ENCODE assay signal across 8 cellular contexts in genomic region chr5:132495063-132495671, GRCh38. TPM values are rescaled to one million over a fixed set of nuclear protein-coding genes. Genes with fewer than 3 reads are reported as not detected.
A peak's percentile ranks its signal among the peaks of the same experiment; 100 is the strongest.
DNase-seq lines count a peak whose midpoint lies in the region; ATAC-seq, FAIRE-seq and TF ChIP-seq lines count a peak whose summit lies in the region.

No MANE protein-coding gene starts in this region.

- CTCF ChIA-PET in K562 (lab: Yijun Ruan, JAX; ENCODE audit: low intra/inter-chr PET ratio) = interaction anchor here (0.7 kb wide), 3 partner anchors 76 to 107 kb away, joined by 3 read pairs; no protein-coding TSS in a partner anchor

- TF ChIP-seq POLR2A in K562 (conservative IDR thresholded peaks at IDR 0.05) (no peak), tibial nerve (IDR thresholded peaks at IDR 0.05) (no peak)

- peak overlapping the region; percentile 65 for H2AK5ac ChIP-seq in mesenchymal stem cell (ENCODE audit: low read length, severe bottlenecking)

- peak overlapping the region; percentile 94 for H4K8ac ChIP-seq in mesenchymal stem cell (ENCODE audit: low read length)

- H3K9me1 ChIP-seq in K562 (ENCODE audit: control insufficient read depth, insufficient read depth, low read length) = no peaks in the 10 kb centered on the region

- peak; percentile 74 for FAIRE-seq in K562 (lab: Jason Lieb, UNC)

- no peaks in the 10 kb centered on the region for H4K20me1 ChIP-seq in K562 (replicated peaks; ENCODE audit: control insufficient read depth, insufficient read depth, low read length)

- peak overlapping the region; percentile 69 for H2BK120ac ChIP-seq in mesenchymal stem cell (ENCODE audit: low read depth, low read length)

- no peak; the same call in 2 of the 3 replicates for ATAC-seq in K562
- ATAC-seq in HG03432 (IDR thresholded peaks at IDR 0.05; ENCODE audit: unreplicated experiment) = no peak

- TF ChIP-seq CTCF in K562 (IDR thresholded peaks at IDR 0.05 in 2 of 3, conservative IDR thresholded peaks at IDR 0.05 in 1 of 3; ENCODE audit: insufficient read depth in 2 of 3, low read depth in 1 of 3, low read length in 3 of 3) (no peak), tibial nerve (IDR thresholded peaks at IDR 0.05) (no peak)

- H3K14ac ChIP-seq in mesenchymal stem cell (ENCODE audit: low read length in 2 of 2) = no peak overlapping the region

- TF ChIP-seq EP300 in K562 (IDR thresholded peaks at IDR 0.05; ENCODE audit: low read length) = no peak
- no peak for TF ChIP-seq EP300 in tibial nerve (IDR thresholded peaks at IDR 0.05)

- H3K9me3 ChIP-seq in K562 (replicated peaks; ENCODE audit: control insufficient read depth, insufficient read depth, low read depth, low read length) = no peaks in the 10 kb centered on the region
- H3K9me3 ChIP-seq in mesenchymal stem cell (ENCODE audit: control insufficient read depth, low read length) = no peaks in the 10 kb centered on the region
- no peaks in the 10 kb centered on the region for H3K9me3 ChIP-seq in tibial nerve

- peak overlapping the region; percentile 70 for H2BK15ac ChIP-seq in mesenchymal stem cell (ENCODE audit: low read depth, poor library complexity, severe bottlenecking)

- POLR2A ChIA-PET in K562 (lab: Yijun Ruan, JAX) = interaction anchor here (0.6 to 2.7 kb wide), 16 partner anchors 10 to 359 kb away, joined by 3 to 17 read pairs (median 4); partner anchors contain the start of gene SLC22A4

- peak overlapping the region; percentile 90 for H3K4me2 ChIP-seq in K562 (ENCODE audit: insufficient read depth, low read length)
- H3K4me2 ChIP-seq in mesenchymal stem cell (ENCODE audit: low read length, poor library complexity, severe bottlenecking) = peak overlapping the region; percentile 85

- WGBS in K562 (ENCODE audit: insufficient coverage, low coverage, missing lambda C conversion rate) = 40% methylated on average over 7 of the region's 11 CpGs
- 68% methylated on average over 11 of the region's 11 CpGs for WGBS in mesenchymal stem cell
- WGBS in tibial nerve, 2 donors = 57 to 61% methylated on average over 9 to 11 of the region's 11 CpGs

- H3K4ac ChIP-seq in mesenchymal stem cell (ENCODE audit: low read depth in 1 of 2, low read length in 2 of 2) = peak overlapping the region; percentile 8 to 36

- DNase-seq in activated T-cell treated with anti-CD3 and anti-CD28 coated beads, Interleukin-2, amount 50 U/mL, for 1 hour = peak; percentile 25
- DNase-seq in activated T-cell treated with anti-CD3 and anti-CD28 coated beads for 4 hours (no peak), K562 (ENCODE audit: extremely low read depth in 1 of 4, low spot score in 3 of 4) (no peak), mesenchymal stem cell (no peak), tibial nerve (ENCODE audit: low spot score in 2 of 2) (peak; percentile 13 to 54), SHP77 treated with DMSO at 0.1 percent for 48 hours (lab: John Stamatoyannopoulos, UW) (no peak), NCI-H526 (lab: John Stamatoyannopoulos, UW) (no peak)

- H3K9ac ChIP-seq in K562 (ENCODE audit: insufficient read depth in 1 of 2, low read depth in 2 of 2, low read length in 2 of 2) (peak overlapping the region; percentile 70 to 88), mesenchymal stem cell (ENCODE audit: low read length) (peak overlapping the region; percentile 85)

- H3K23ac ChIP-seq in mesenchymal stem cell (ENCODE audit: low read length in 2 of 2) = no peak overlapping the region

- in situ Hi-C loops in K562 (cut with MboI) = loop anchor here (5.0 to 10.0 kb wide), 3 partner anchors 110 to 428 kb away; no protein-coding TSS in a partner anchor

- H3K4me3 ChIP-seq in K562 (peak overlapping the region; percentile 72), mesenchymal stem cell (ENCODE audit: insufficient read depth in 1 of 2, low read depth in 1 of 2, low read length in 2 of 2) (peak overlapping the region in 1 of 2 experiments; percentile 67), tibial nerve (peak overlapping the region; percentile 46 to 74 (median 62))

- TF ChIP-seq RAD21 in K562 (CRISPR knock-in tag; conservative IDR thresholded peaks at IDR 0.05 in 1 of 2, IDR thresholded peaks at IDR 0.05 in 1 of 2) = no peak

- H3K4me1 ChIP-seq in K562 (replicated peaks in 1 of 2; ENCODE audit: control insufficient read depth in 2 of 2, insufficient read depth in 2 of 2, low read length in 2 of 2) = peaks cover 43 to 61% of the 10 kb centered on the region in 2 experiments
- peaks cover 49% of the 10 kb centered on the region for H3K4me1 ChIP-seq in mesenchymal stem cell (ENCODE audit: control insufficient read depth, insufficient read depth, low read depth, low read length)
- peaks cover 0 to 55% (median 36%) of the 10 kb centered on the region in 4 donors for H3K4me1 ChIP-seq in tibial nerve

- H2AFZ ChIP-seq in K562 (ENCODE audit: low read depth, low read length) = peak overlapping the region; percentile 76
- no peak overlapping the region for H2AFZ ChIP-seq in mesenchymal stem cell (ENCODE audit: low read depth, low read length)

- H3K27ac ChIP-seq in K562 (ENCODE audit: extremely low read depth, low read depth, low read length) (peak overlapping the region; percentile 87), mesenchymal stem cell (ENCODE audit: low read length, poor library complexity, severe bottlenecking) (peak overlapping the region; percentile 100), tibial nerve (peak overlapping the region; percentile 87 to 95 (median 90))

- H3K27me3 ChIP-seq in K562 (ENCODE audit: control insufficient read depth in 2 of 2, insufficient read depth in 2 of 2, low read length in 2 of 2) (no peaks in the 10 kb centered on the region), mesenchymal stem cell (ENCODE audit: control insufficient read depth in 1 of 2, insufficient read depth in 1 of 2, low read length in 2 of 2) (no peaks in the 10 kb centered on the region), tibial nerve (no peaks in the 10 kb centered on the region)

- intact Hi-C loops in K562 (cut with micrococcal nuclease) = loop anchor here (2.0 kb wide), 2 partner anchors 28 to 36 kb away; no protein-coding TSS in a partner anchor

- peak overlapping the region; percentile 12 for H2BK5ac ChIP-seq in mesenchymal stem cell (ENCODE audit: low read depth, low read length, poor library complexity, severe bottlenecking)

- H4K91ac ChIP-seq in mesenchymal stem cell (ENCODE audit: low read length) = peak overlapping the region; percentile 62

- H3K36me3 ChIP-seq in K562 (ENCODE audit: control insufficient read depth, insufficient read depth, low read length) = no peaks in the 10 kb centered on the region
- no peaks in the 10 kb centered on the region for H3K36me3 ChIP-seq in mesenchymal stem cell (ENCODE audit: control insufficient read depth in 1 of 2, insufficient read depth in 2 of 2, low read depth in 1 of 2, low read length in 2 of 2)
- H3K36me3 ChIP-seq in tibial nerve = no peaks in the 10 kb centered on the region

- peaks cover 13% of the 10 kb centered on the region for H3K79me1 ChIP-seq in mesenchymal stem cell (replicated peaks; ENCODE audit: low read length, poor library complexity, severe bottlenecking)

- BruUV-seq in K562 (replicated peaks; lab: Mats Ljungman, UMichigan) = no TSS peak

- no peaks in the 10 kb centered on the region for H3K79me2 ChIP-seq in K562 (ENCODE audit: control insufficient read depth, insufficient read depth, low read length)

- H3K18ac ChIP-seq in mesenchymal stem cell (ENCODE audit: low read depth in 1 of 2, low read length in 2 of 2) = peak overlapping the region; percentile 44 to 100

- H2BK12ac ChIP-seq in mesenchymal stem cell (ENCODE audit: low read length in 2 of 2) = peak overlapping the region; percentile 67 to 73

RNA-seq across cellular contexts. Expression of gene IRF1, which starts 4.6 kb away (rescaled TPM):
- 28.2 and 57.3 TPM in 2 replicates for total RNA-seq in K562 (2011; cell fraction: chromatin; rRNA removed; ENCODE audit: low replicate concordance)
- 33.9 and 37.9 TPM in 2 replicates for total RNA-seq in K562 (2011; cell fraction: nucleolus; rRNA removed)
- 29.7 and 35.8 TPM in 2 replicates for total RNA-seq in K562 (2011; cell fraction: nucleoplasm; rRNA removed)
- total RNA-seq in K562 (2014; rRNA removed) = 3.0 and 4.4 TPM in 2 replicates
- total RNA-seq in K562 (2014; rRNA removed; fragmentation: Illumina TruSeq; extraction: Trizol) = 4.4 and 6.1 TPM in 2 replicates
- total RNA-seq in K562 (2015; rRNA removed; fragmentation: Illumina TruSeq; extraction: Trizol) = 7.4 and 8.2 TPM in 2 replicates
- total RNA-seq in K562 (2021) = 10.6 and 12.3 TPM in 2 replicates
- polyA plus RNA-seq in K562 (2011; rRNA removed) = 4.9 and 5.4 TPM in 2 replicates
- polyA plus RNA-seq in K562 (2011; cell fraction: cytosol; rRNA removed) = 3.6 and 5.0 TPM in 2 replicates
- polyA plus RNA-seq in K562 (2011; cell fraction: nucleus; rRNA removed) = 12.7 and 17.0 TPM in 2 replicates
- 7.0 and 22.7 TPM in 2 replicates for polyA plus RNA-seq in K562 (2012)
- 5.3 and 7.3 TPM in 2 replicates for polyA plus RNA-seq in K562 (2014; fragmentation: Illumina TruSeq; extraction: Trizol)
- 1 to 10 TPM; 1.1 to 1.3 TPM for polyA plus RNA-seq in K562 (2014; fragmentation: Nextera tagmentation; extraction: Ambion mirVana)
- polyA plus RNA-seq in K562 (2014; rRNA removed) = 5.9 and 6.0 TPM in 2 replicates
- 14.3 and 15.6 TPM in 2 replicates for polyA minus RNA-seq in K562 (2011; rRNA and poly(A)+ RNA removed)
- 4.2 and 9.4 TPM in 2 replicates for polyA minus RNA-seq in K562 (2011; cell fraction: cytosol; rRNA and poly(A)+ RNA removed)
- 19.7 and 23.8 TPM in 2 replicates for polyA minus RNA-seq in K562 (2011; cell fraction: nucleus; rRNA and poly(A)+ RNA removed)
- polyA plus RNA-seq in mesenchymal stem cell (2013, experiment 1 of 2) = 33.6 TPM
- polyA plus RNA-seq in mesenchymal stem cell (2013, experiment 2 of 2) = 35.8 TPM
- total RNA-seq in tibial nerve = 10 to 100 TPM; 15.1 to 36.9 (median 28.4) TPM

RNA-seq across cellular contexts. Expression of gene IL5, which starts 48.2 kb away (rescaled TPM):
- not detected in 2 replicates for total RNA-seq in K562 (2011; cell fraction: chromatin; rRNA removed; ENCODE audit: low replicate concordance)
- total RNA-seq in K562 (2011; cell fraction: nucleolus; rRNA removed) = not detected in 2 replicates
- total RNA-seq in K562 (2011; cell fraction: nucleoplasm; rRNA removed) = not detected in 2 replicates
- not detected in 2 replicates for total RNA-seq in K562 (2014; rRNA removed)
- not detected in 2 replicates for total RNA-seq in K562 (2014; rRNA removed; fragmentation: Illumina TruSeq; extraction: Trizol)
- total RNA-seq in K562 (2015; rRNA removed; fragmentation: Illumina TruSeq; extraction: Trizol) = not detected in 2 replicates
- total RNA-seq in K562 (2021) = not detected in 2 replicates
- polyA plus RNA-seq in K562 (2011; rRNA removed) = not detected in 2 replicates
- not detected in 2 replicates for polyA plus RNA-seq in K562 (2011; cell fraction: cytosol; rRNA removed)
- polyA plus RNA-seq in K562 (2011; cell fraction: nucleus; rRNA removed) = not detected in 2 replicates
- not detected in 2 replicates for polyA plus RNA-seq in K562 (2012)
- polyA plus RNA-seq in K562 (2014; fragmentation: Illumina TruSeq; extraction: Trizol) = not detected in 2 replicates
- not detected for polyA plus RNA-seq in K562 (2014; fragmentation: Nextera tagmentation; extraction: Ambion mirVana)
- polyA plus RNA-seq in K562 (2014; rRNA removed) = 0.15 and 0.44 TPM in 2 replicates
- polyA minus RNA-seq in K562 (2011; rRNA and poly(A)+ RNA removed) = not detected in 2 replicates
- not detected in 2 replicates for polyA minus RNA-seq in K562 (2011; cell fraction: cytosol; rRNA and poly(A)+ RNA removed)
- not detected in 2 replicates for polyA minus RNA-seq in K562 (2011; cell fraction: nucleus; rRNA and poly(A)+ RNA removed)
- polyA plus RNA-seq in mesenchymal stem cell (2013, experiment 1 of 2) = not detected
- polyA plus RNA-seq in mesenchymal stem cell (2013, experiment 2 of 2) = not detected
- not detected for total RNA-seq in tibial nerve

Comparison
In these comparisons a context has a peak if more than half of its experiments do, and no peak if none do; other contexts are left out.
1. DNase-seq: peak in activated T-cell treated with anti-CD3 and anti-CD28 coated beads, Interleukin-2, amount 50 U/mL, for 1 hour (single experiment) and tibial nerve (2 of 2); none in activated T-cell treated with anti-CD3 and anti-CD28 coated beads for 4 hours (single experiment), K562 (0 of 4), mesenchymal stem cell (single experiment), SHP77 treated with DMSO at 0.1 percent for 48 hours (single experiment) and NCI-H526 (0 of 2).
2. Peak in every context shown above with its lines, with median percentiles within 50 percentile points of each other: H3K27ac ChIP-seq.